Comparison of ENCODE assay signal across 1 cellular context in genomic region chr20:37525810-37526209, GRCh38.
TF ChIP-seq lines count a peak whose summit lies in the region.

No MANE protein-coding gene starts in this region.

TF ChIP-seq in HepG2, 621 proteins besides CTCF, POLR2A, EP300 and RAD21 (continued from another document):
- 0 out of 2 replicates have a peak, but pooled peaks have one; percentile 17 for TF ChIP-seq NR0B2 (CRISPR knock-in tag; IDR thresholded peaks at IDR 0.05)
- TF ChIP-seq XBP1 (CRISPR knock-in tag; IDR thresholded peaks at IDR 0.05) = no peak
- TF ChIP-seq ZFY (CRISPR knock-in tag; IDR thresholded peaks at IDR 0.05) = no peak
- TF ChIP-seq HDAC2 (CRISPR knock-in tag; IDR thresholded peaks at IDR 0.05) = no peak
- TF ChIP-seq ZSCAN12 (CRISPR knock-in tag; IDR thresholded peaks at IDR 0.05) = no peak
- TF ChIP-seq FLYWCH1 (CRISPR knock-in tag; IDR thresholded peaks at IDR 0.05) = no peak
- no peak for TF ChIP-seq GATA4 (IDR thresholded peaks at IDR 0.05; ENCODE audit: borderline replicate concordance, low read depth)
- 0 out of 2 replicates have a peak, but pooled peaks have one; percentile 23 for TF ChIP-seq GATAD2A (CRISPR knock-in tag; IDR thresholded peaks at IDR 0.05)
- 0 out of 2 replicates have a peak, but pooled peaks have one; percentile 10 for TF ChIP-seq CAMTA2 (CRISPR knock-in tag; IDR thresholded peaks at IDR 0.05; ENCODE audit: borderline replicate concordance)
- 0 out of 2 replicates have a peak, but pooled peaks have one; percentile 60 for TF ChIP-seq ZC3H13 (CRISPR knock-in tag; IDR thresholded peaks at IDR 0.05)
- TF ChIP-seq RNF2 (conservative IDR thresholded peaks at IDR 0.05; ENCODE audit: low read depth) = no peak
- peak; percentile 22 for TF ChIP-seq TEAD3 (CRISPR knock-in tag; optimal IDR thresholded peaks at IDR 0.05; ENCODE audit: borderline replicate concordance)
- peak; percentile 32; the same call in 1 of the 2 replicates for TF ChIP-seq SKIL (CRISPR knock-in tag; IDR thresholded peaks at IDR 0.05; ENCODE audit: borderline replicate concordance)
- TF ChIP-seq YEATS4 (CRISPR knock-in tag; IDR thresholded peaks at IDR 0.05; ENCODE audit: borderline replicate concordance) = no peak
- no peak for TF ChIP-seq KDM1A (CRISPR knock-in tag; IDR thresholded peaks at IDR 0.05)
- no peak for TF ChIP-seq ZNF839 (CRISPR knock-in tag; IDR thresholded peaks at IDR 0.05; ENCODE audit: borderline replicate concordance)
- TF ChIP-seq DMAP1 (CRISPR knock-in tag; IDR thresholded peaks at IDR 0.05) = peak; percentile 34; the same call in 1 of the 2 replicates
- no peak for TF ChIP-seq ZNF180 (CRISPR knock-in tag; IDR thresholded peaks at IDR 0.05; ENCODE audit: borderline replicate concordance, low read depth)
- TF ChIP-seq MED13 (CRISPR knock-in tag; IDR thresholded peaks at IDR 0.05) = no peak
- TF ChIP-seq THAP8 (CRISPR knock-in tag; IDR thresholded peaks at IDR 0.05; ENCODE audit: borderline replicate concordance) = no peak
- no peak for TF ChIP-seq NFKBIZ (CRISPR knock-in tag; IDR thresholded peaks at IDR 0.05)
- TF ChIP-seq ARID5B (CRISPR knock-in tag; IDR thresholded peaks at IDR 0.05) = 0 out of 2 replicates have a peak, but pooled peaks have one; percentile 3
- TF ChIP-seq SIX1 (CRISPR knock-in tag; IDR thresholded peaks at IDR 0.05; ENCODE audit: borderline replicate concordance) = no peak
- TF ChIP-seq NR2F6 (IDR thresholded peaks at IDR 0.05) = no peak; the same call in 1 of the 2 replicates
- peak; percentile 31; the same call in 1 of the 2 replicates for TF ChIP-seq NR2F6 (CRISPR knock-in tag; IDR thresholded peaks at IDR 0.05)
- no peak for TF ChIP-seq ZNF589 (CRISPR knock-in tag; conservative IDR thresholded peaks at IDR 0.05)
- TF ChIP-seq RERE (CRISPR knock-in tag; IDR thresholded peaks at IDR 0.05; ENCODE audit: low read depth) = no peak
- TF ChIP-seq HNRNPLL (IDR thresholded peaks at IDR 0.05; ENCODE audit: low read depth, low read length, poor library complexity, severe bottlenecking) = no peak
- TF ChIP-seq RXRA (CRISPR knock-in tag; IDR thresholded peaks at IDR 0.05) = no peak
- 0 out of 2 replicates have a peak, but pooled peaks have one; percentile 29 for TF ChIP-seq KDM5B (CRISPR knock-in tag; IDR thresholded peaks at IDR 0.05; ENCODE audit: borderline replicate concordance)
- TF ChIP-seq ZNF562 (CRISPR knock-in tag; IDR thresholded peaks at IDR 0.05; ENCODE audit: borderline replicate concordance) = no peak
TF ChIP-seq in HepG2: peak in this region for 21.
